ENCODE assay signal across 13 cellular contexts in genomic region chr9:75102177-75102790, GRCh38.
"Had no signal": no experiment of that assay in that cellular context is flagged by ENCODE, and none has a peak within 500 bp of the region (broad histone marks: within the 10 kb centered on the region; RNA-seq: fewer than 3 reads in every experiment).

No MANE protein-coding gene starts in this region.

- ATAC-seq: heart left ventricle, mucosa of descending colon had no signal

- H3K36me3 ChIP-seq: uterus had no signal

- H3K4me3 ChIP-seq: heart left ventricle, mucosa of descending colon, stomach, uterus had no signal

- H3K27ac ChIP-seq: heart left ventricle, parathyroid adenoma had no signal

- H3K9me3 ChIP-seq: heart left ventricle, mucosa of descending colon, stomach, uterus had no signal

- H3K9me3 Mint-ChIP-seq: activated B cell treated with CpG ODN at 0.5 μM for 24 hours, neural crest cell had no signal

- H3K4me3 Mint-ChIP-seq: activated B cell treated with CpG ODN at 0.5 μM for 24 hours, neural crest cell had no signal

- H3K27me3 Mint-ChIP-seq: activated B cell treated with CpG ODN at 0.5 μM for 24 hours had no signal

- H3K27me3 ChIP-seq: heart left ventricle, stomach, uterus had no signal

- DNase-seq: activated B cell treated with CpG ODN at 0.5 μM for 24 hours; activated CD4-positive, alpha-beta T cell treated with anti-CD3 and anti-CD28 coated beads, Interleukin-2, amount 50 U/mL, for 1 hour; activated naive CD4-positive, alpha-beta T cell treated with anti-CD3 and anti-CD28 coated beads, Interleukin-2, amount 50 U/mL, for 16 hours; foreskin melanocyte; heart left ventricle; mucosa of descending colon; stimulated activated CD4-positive, alpha-beta T cell treated with anti-CD3 and anti-CD28 coated beads, Interleukin-15, amount 100 ng/mL, for 24 hours; stimulated activated CD4-positive, alpha-beta T cell treated with anti-CD3 and anti-CD28 coated beads, Interleukin-4, amount 100 ng/mL, for 24 hours; stomach; T-helper 1 cell; uterus had no signal

- H3K27ac Mint-ChIP-seq: activated B cell treated with CpG ODN at 0.5 μM for 24 hours had no signal
